In genomic region chr4:153153339-153153851, GRCh38 we compare ENCODE assay signal across 1 cellular context.
TF ChIP-seq lines count a peak whose summit lies in the region.

No MANE protein-coding gene starts in this region.

TF ChIP-seq in HepG2, 621 proteins besides CTCF, POLR2A, EP300 and RAD21 (continued from another document and continues in another):
- 0 out of 2 replicates have a peak, but pooled peaks have one; percentile 7 for TF ChIP-seq ARID5B (CRISPR knock-in tag; IDR thresholded peaks at IDR 0.05)
- no peak for TF ChIP-seq CREB1 (IDR thresholded peaks at IDR 0.05)
- no peak for TF ChIP-seq CREB1 (CRISPR knock-in tag; IDR thresholded peaks at IDR 0.05)
- TF ChIP-seq SMC3 (IDR thresholded peaks at IDR 0.05; ENCODE audit: low read length), result no peak
- no peak for TF ChIP-seq ZNF790 (CRISPR knock-in tag; IDR thresholded peaks at IDR 0.05; ENCODE audit: borderline replicate concordance)
- no peak for TF ChIP-seq HNF4A (CRISPR knock-in tag; IDR thresholded peaks at IDR 0.05)
- TF ChIP-seq ZNF816 (CRISPR knock-in tag; IDR thresholded peaks at IDR 0.05; ENCODE audit: borderline replicate concordance), result no peak
- peak; percentile 100 for TF ChIP-seq ZNF800 (CRISPR knock-in tag; IDR thresholded peaks at IDR 0.05)
- 0 out of 2 replicates have a peak, but pooled peaks have one; percentile 30 for TF ChIP-seq PATZ1 (CRISPR knock-in tag; IDR thresholded peaks at IDR 0.05)
- TF ChIP-seq ZNF501 (CRISPR knock-in tag; IDR thresholded peaks at IDR 0.05), result peak; percentile 41; the same call in 1 of the 2 replicates
- no peak for TF ChIP-seq DRAP1 (CRISPR knock-in tag; IDR thresholded peaks at IDR 0.05)
- TF ChIP-seq, protein P1, sequence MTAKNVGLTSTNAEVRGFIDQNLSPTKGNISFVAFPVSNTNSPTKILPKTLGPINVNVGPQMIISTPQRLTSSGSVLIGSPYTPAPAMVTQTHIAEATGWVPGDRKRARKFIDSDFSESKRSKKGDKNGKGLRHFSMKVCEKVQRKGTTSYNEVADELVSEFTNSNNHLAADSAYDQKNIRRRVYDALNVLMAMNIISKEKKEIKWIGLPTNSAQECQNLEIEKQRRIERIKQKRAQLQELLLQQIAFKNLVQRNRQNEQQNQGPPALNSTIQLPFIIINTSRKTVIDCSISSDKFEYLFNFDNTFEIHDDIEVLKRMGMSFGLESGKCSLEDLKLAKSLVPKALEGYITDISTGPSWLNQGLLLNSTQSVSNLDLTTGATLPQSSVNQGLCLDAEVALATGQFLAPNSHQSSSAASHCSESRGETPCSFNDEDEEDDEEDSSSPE (CRISPR knock-in tag; IDR thresholded peaks at IDR 0.05), result 0 out of 2 replicates have a peak, but pooled peaks have one; percentile 31
- TF ChIP-seq CREM (IDR thresholded peaks at IDR 0.05), result no peak
- no peak for TF ChIP-seq CREM (CRISPR knock-in tag; IDR thresholded peaks at IDR 0.05)
- no peak for TF ChIP-seq ZNF776 (CRISPR knock-in tag; IDR thresholded peaks at IDR 0.05)
- TF ChIP-seq KDM5A (IDR thresholded peaks at IDR 0.05; ENCODE audit: borderline replicate concordance, low read length), result no peak
- 0 out of 2 replicates have a peak, but pooled peaks have one; percentile 13 for TF ChIP-seq NFKB2 (CRISPR knock-in tag; IDR thresholded peaks at IDR 0.05; ENCODE audit: borderline replicate concordance)
- TF ChIP-seq, protein P2, sequence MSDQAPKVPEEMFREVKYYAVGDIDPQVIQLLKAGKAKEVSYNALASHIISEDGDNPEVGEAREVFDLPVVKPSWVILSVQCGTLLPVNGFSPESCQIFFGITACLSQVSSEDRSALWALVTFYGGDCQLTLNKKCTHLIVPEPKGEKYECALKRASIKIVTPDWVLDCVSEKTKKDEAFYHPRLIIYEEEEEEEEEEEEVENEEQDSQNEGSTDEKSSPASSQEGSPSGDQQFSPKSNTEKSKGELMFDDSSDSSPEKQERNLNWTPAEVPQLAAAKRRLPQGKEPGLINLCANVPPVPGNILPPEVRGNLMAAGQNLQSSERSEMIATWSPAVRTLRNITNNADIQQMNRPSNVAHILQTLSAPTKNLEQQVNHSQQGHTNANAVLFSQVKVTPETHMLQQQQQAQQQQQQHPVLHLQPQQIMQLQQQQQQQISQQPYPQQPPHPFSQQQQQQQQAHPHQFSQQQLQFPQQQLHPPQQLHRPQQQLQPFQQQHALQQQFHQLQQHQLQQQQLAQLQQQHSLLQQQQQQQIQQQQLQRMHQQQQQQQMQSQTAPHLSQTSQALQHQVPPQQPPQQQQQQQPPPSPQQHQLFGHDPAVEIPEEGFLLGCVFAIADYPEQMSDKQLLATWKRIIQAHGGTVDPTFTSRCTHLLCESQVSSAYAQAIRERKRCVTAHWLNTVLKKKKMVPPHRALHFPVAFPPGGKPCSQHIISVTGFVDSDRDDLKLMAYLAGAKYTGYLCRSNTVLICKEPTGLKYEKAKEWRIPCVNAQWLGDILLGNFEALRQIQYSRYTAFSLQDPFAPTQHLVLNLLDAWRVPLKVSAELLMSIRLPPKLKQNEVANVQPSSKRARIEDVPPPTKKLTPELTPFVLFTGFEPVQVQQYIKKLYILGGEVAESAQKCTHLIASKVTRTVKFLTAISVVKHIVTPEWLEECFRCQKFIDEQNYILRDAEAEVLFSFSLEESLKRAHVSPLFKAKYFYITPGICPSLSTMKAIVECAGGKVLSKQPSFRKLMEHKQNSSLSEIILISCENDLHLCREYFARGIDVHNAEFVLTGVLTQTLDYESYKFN (CRISPR knock-in tag; conservative IDR thresholded peaks at IDR 0.05), result 0 out of 2 replicates have a peak, but pooled peaks have one; percentile 18
- TF ChIP-seq, protein P3, sequence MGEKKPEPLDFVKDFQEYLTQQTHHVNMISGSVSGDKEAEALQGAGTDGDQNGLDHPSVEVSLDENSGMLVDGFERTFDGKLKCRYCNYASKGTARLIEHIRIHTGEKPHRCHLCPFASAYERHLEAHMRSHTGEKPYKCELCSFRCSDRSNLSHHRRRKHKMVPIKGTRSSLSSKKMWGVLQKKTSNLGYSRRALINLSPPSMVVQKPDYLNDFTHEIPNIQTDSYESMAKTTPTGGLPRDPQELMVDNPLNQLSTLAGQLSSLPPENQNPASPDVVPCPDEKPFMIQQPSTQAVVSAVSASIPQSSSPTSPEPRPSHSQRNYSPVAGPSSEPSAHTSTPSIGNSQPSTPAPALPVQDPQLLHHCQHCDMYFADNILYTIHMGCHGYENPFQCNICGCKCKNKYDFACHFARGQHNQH (CRISPR knock-in tag; IDR thresholded peaks at IDR 0.05), result no peak
- TF ChIP-seq ETV5 (CRISPR knock-in tag; IDR thresholded peaks at IDR 0.05; ENCODE audit: borderline replicate concordance), result 0 out of 2 replicates have a peak, but pooled peaks have one; percentile 11
- TF ChIP-seq MTA1 (CRISPR knock-in tag; IDR thresholded peaks at IDR 0.05; ENCODE audit: borderline replicate concordance), result peak; percentile 78; the same call in 1 of the 2 replicates
- no peak for TF ChIP-seq ZBTB43 (CRISPR knock-in tag; conservative IDR thresholded peaks at IDR 0.05)
- peak; percentile 60; the same call in 1 of the 2 replicates for TF ChIP-seq GABPB1 (CRISPR knock-in tag; IDR thresholded peaks at IDR 0.05)
- TF ChIP-seq, protein P4, sequence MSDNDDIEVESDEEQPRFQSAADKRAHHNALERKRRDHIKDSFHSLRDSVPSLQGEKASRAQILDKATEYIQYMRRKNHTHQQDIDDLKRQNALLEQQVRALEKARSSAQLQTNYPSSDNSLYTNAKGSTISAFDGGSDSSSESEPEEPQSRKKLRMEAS (IDR thresholded peaks at IDR 0.05), result peak; percentile 21; the same call in 1 of the 2 replicates
- no peak for TF ChIP-seq PTBP1 (IDR thresholded peaks at IDR 0.05; ENCODE audit: low read depth, low read length, poor library complexity, severe bottlenecking)
- TF ChIP-seq ZSCAN20 (CRISPR knock-in tag; IDR thresholded peaks at IDR 0.05; ENCODE audit: borderline replicate concordance), result no peak
- TF ChIP-seq ZNF460 (CRISPR knock-in tag; IDR thresholded peaks at IDR 0.05; ENCODE audit: borderline replicate concordance), result no peak
- no peak for TF ChIP-seq POLR2G (IDR thresholded peaks at IDR 0.05; ENCODE audit: low read depth, low read length)
- 0 out of 2 replicates have a peak, but pooled peaks have one; percentile 26 for TF ChIP-seq HDAC1 (CRISPR knock-in tag; IDR thresholded peaks at IDR 0.05)
- TF ChIP-seq TFDP1 (CRISPR knock-in tag; IDR thresholded peaks at IDR 0.05; ENCODE audit: borderline replicate concordance), result peak; percentile 30; the same call in 1 of the 2 replicates
- no peak for TF ChIP-seq FOXP1 (IDR thresholded peaks at IDR 0.05)
- no peak for TF ChIP-seq FOXP1 (CRISPR knock-in tag; IDR thresholded peaks at IDR 0.05)
- TF ChIP-seq KDM5B (CRISPR knock-in tag; IDR thresholded peaks at IDR 0.05; ENCODE audit: borderline replicate concordance), result peak; percentile 28; the same call in 1 of the 2 replicates
- TF ChIP-seq ZNF616 (CRISPR knock-in tag; IDR thresholded peaks at IDR 0.05; ENCODE audit: low read depth), result no peak
- TF ChIP-seq ZNF552 (CRISPR knock-in tag; IDR thresholded peaks at IDR 0.05; ENCODE audit: borderline replicate concordance), result no peak
- peak; percentile 22 for TF ChIP-seq AGO1 (IDR thresholded peaks at IDR 0.05; ENCODE audit: low read depth, low read length, poor library complexity, severe bottlenecking)
- 0 out of 2 replicates have a peak, but pooled peaks have one; percentile 18 for TF ChIP-seq RFXAP (CRISPR knock-in tag; IDR thresholded peaks at IDR 0.05; ENCODE audit: borderline replicate concordance)
- 0 out of 2 replicates have a peak, but pooled peaks have one; percentile 23 for TF ChIP-seq ZNF343 (CRISPR knock-in tag; IDR thresholded peaks at IDR 0.05)
- TF ChIP-seq ZNF138 (CRISPR knock-in tag; IDR thresholded peaks at IDR 0.05; ENCODE audit: low read depth), result no peak
- no peak for TF ChIP-seq CBX2 (IDR thresholded peaks at IDR 0.05; ENCODE audit: low read depth, low read length)
- no peak for TF ChIP-seq CBX2 (CRISPR knock-in tag; IDR thresholded peaks at IDR 0.05; ENCODE audit: low read depth)
- TF ChIP-seq KDM4B (CRISPR knock-in tag; IDR thresholded peaks at IDR 0.05), result no peak
- no peak for TF ChIP-seq MED13 (CRISPR knock-in tag; IDR thresholded peaks at IDR 0.05)
- no peak for TF ChIP-seq MLLT10 (CRISPR knock-in tag; IDR thresholded peaks at IDR 0.05)
- TF ChIP-seq ZNF33B (CRISPR knock-in tag; IDR thresholded peaks at IDR 0.05), result no peak
- TF ChIP-seq CEBPG (CRISPR knock-in tag; IDR thresholded peaks at IDR 0.05), result no peak
- TF ChIP-seq KDM1A (CRISPR knock-in tag; IDR thresholded peaks at IDR 0.05), result no peak
